Comparison of ENCODE assay signal across 26 cellular contexts in genomic region chr10:97450828-97451227, GRCh38. TPM values are rescaled to one million over a fixed set of nuclear protein-coding genes. Genes with fewer than 3 reads are reported as not detected.
A peak's percentile ranks its signal among the peaks of the same experiment; 100 is the strongest.
DNase-seq lines count a peak whose midpoint lies in the region; ATAC-seq lines count a peak whose summit lies in the region.
"Had no signal": no experiment of that assay in that cellular context is flagged by ENCODE, and none has a peak within 500 bp of the region (broad histone marks: within the 10 kb centered on the region; RNA-seq: fewer than 3 reads in every experiment).

No MANE protein-coding gene starts in this region.

- H3K36me3 Mint-ChIP-seq in CD4-positive, alpha-beta memory T cell = peaks cover 3 to 31% of the 10 kb centered on the region in 2 donors
- H3K36me3 Mint-ChIP-seq in activated T-helper 2 cell treated with anti-CD3 and anti-CD28 coated beads, Interferon-gamma antibody, Interleukin-2, Interleukin-4, amounts not matched to agents 10 μg/mL and 5 μg/mL and 100 μg/mL, durations not matched to agents 14 hours and 24 hours and 36 hours (ENCODE audit: low read depth) = peaks cover 46% of the 10 kb centered on the region

- H3K27ac ChIP-seq in CD4-positive, alpha-beta memory T cell (ENCODE audit: low read depth, low read length) = no peak overlapping the region
- H3K27ac ChIP-seq: 22Rv1, ovary, uterus had no signal

- intact Hi-C loops in CD4-positive, alpha-beta memory T cell (cut with micrococcal nuclease) = no loop called here
- intact Hi-C loops in activated T-helper 2 cell treated with anti-CD3 and anti-CD28 coated beads, Interferon-gamma antibody, Interleukin-2, Interleukin-4, amounts not matched to agents 10 μg/mL and 5 μg/mL and 100 μg/mL, durations not matched to agents 14 hours and 24 hours and 36 hours (cut with micrococcal nuclease) = no loop called here

- H3K36me3 ChIP-seq in CD4-positive, alpha-beta memory T cell (ENCODE audit: insufficient read depth, low read length) = peaks cover 15% of the 10 kb centered on the region
- H3K36me3 ChIP-seq: ovary, uterus had no signal

- H3K9me3 ChIP-seq in CD4-positive, alpha-beta memory T cell (ENCODE audit: control insufficient read depth in 1 of 2, low read length in 2 of 2) = no peaks in the 10 kb centered on the region
- H3K9me3 ChIP-seq: heart right ventricle, ovary, uterus had no signal

- H3K27me3 Mint-ChIP-seq in CD4-positive, alpha-beta memory T cell = no peaks in the 10 kb centered on the region
- H3K27me3 Mint-ChIP-seq in activated T-helper 2 cell treated with anti-CD3 and anti-CD28 coated beads, Interferon-gamma antibody, Interleukin-2, Interleukin-4, amounts not matched to agents 10 μg/mL and 5 μg/mL and 100 μg/mL, durations not matched to agents 14 hours and 24 hours and 36 hours (ENCODE audit: low read depth) = no peaks in the 10 kb centered on the region
- H3K27me3 Mint-ChIP-seq: activated CD8-positive, alpha-beta memory T cell treated with anti-CD3 and anti-CD28 coated beads, Interleukin-2, amount 10 ng/mL, durations not matched to agents 7 days and 5 days had no signal

- no peak overlapping the region for H3K4me3 ChIP-seq in CD4-positive, alpha-beta memory T cell (ENCODE audit: low read length in 2 of 2)
- H3K4me3 ChIP-seq: heart right ventricle, ovary, uterus had no signal

- peaks cover 15 to 55% (median 39%) of the 10 kb centered on the region in 4 donors for H3K4me1 Mint-ChIP-seq in CD4-positive, alpha-beta memory T cell
- peaks cover 30% of the 10 kb centered on the region for H3K4me1 Mint-ChIP-seq in activated T-helper 2 cell treated with anti-CD3 and anti-CD28 coated beads, Interferon-gamma antibody, Interleukin-2, Interleukin-4, amounts not matched to agents 10 μg/mL and 5 μg/mL and 100 μg/mL, durations not matched to agents 14 hours and 24 hours and 36 hours (ENCODE audit: low read depth)

- peaks cover 24% of the 10 kb centered on the region for H3K4me1 ChIP-seq in CD4-positive, alpha-beta memory T cell (ENCODE audit: insufficient read depth, low read length)
- H3K4me1 ChIP-seq: uterus had no signal

- DNase-seq in NCI-H146 (lab: John Stamatoyannopoulos, UW) (peak; percentile 13), NCI-H146 treated with DMSO at 0.1 percent for 48 hours (lab: John Stamatoyannopoulos, UW; ENCODE audit: unreplicated experiment) (no peak), left kidney (ENCODE audit: low read depth, low spot score) (peak; percentile 18), NCI-H2196 (lab: John Stamatoyannopoulos, UW; ENCODE audit: unreplicated experiment) (no peak), SW 1271 (lab: John Stamatoyannopoulos, UW) (no peak)
- no peak for DNase-seq in CD4-positive, alpha-beta memory T cell
- DNase-seq in activated T-helper 2 cell treated with anti-CD3 and anti-CD28 coated beads, Interferon-gamma antibody, Interleukin-2, Interleukin-4, amounts not matched to agents 10 μg/mL and 5 μg/mL and 100 μg/mL, durations not matched to agents 14 hours and 24 hours and 36 hours (ENCODE audit: low spot score) = no peak
- DNase-seq: activated CD4-positive, CD25-positive, alpha-beta regulatory T cell; activated CD8-positive, alpha-beta memory T cell treated with anti-CD3 and anti-CD28 coated beads, Interleukin-2, amount 10 ng/mL, durations not matched to agents 7 days and 5 days; activated gamma-delta T cell; COR-L47; endodermal cell; H9; heart right ventricle; Karpas-422; NCI-H1092; NCI-H2081; NCI-H510A; NK-92 treated with Interleukin-12 subunit alpha and Interleukin-12 subunit beta, amount 100 ng/mL, for 24 hours; ovary; substantia nigra; T-helper 9 cell; uterus had no signal

- no peaks in the 10 kb centered on the region for H3K27me3 ChIP-seq in CD4-positive, alpha-beta memory T cell (ENCODE audit: insufficient read depth, low read length)
- H3K27me3 ChIP-seq: heart right ventricle, ovary, uterus had no signal

- H3K9me3 Mint-ChIP-seq in CD4-positive, alpha-beta memory T cell = peaks cover 0 to 3% (median 0%) of the 10 kb centered on the region in 8 donors
- H3K9me3 Mint-ChIP-seq in activated T-helper 2 cell treated with anti-CD3 and anti-CD28 coated beads, Interferon-gamma antibody, Interleukin-2, Interleukin-4, amounts not matched to agents 10 μg/mL and 5 μg/mL and 100 μg/mL, durations not matched to agents 14 hours and 24 hours and 36 hours = no peaks in the 10 kb centered on the region
- H3K9me3 Mint-ChIP-seq: endodermal cell, H9 had no signal

- no peak for ATAC-seq in GM21360 (IDR thresholded peaks at IDR 0.05; ENCODE audit: unreplicated experiment)
- ATAC-seq: activated CD8-positive, alpha-beta memory T cell treated with anti-CD3 and anti-CD28 coated beads, Interleukin-2, amount 10 ng/mL, durations not matched to agents 7 days and 5 days; Panc1 had no signal

- no peak overlapping the region for H3K4me3 Mint-ChIP-seq in CD4-positive, alpha-beta memory T cell
- no peak overlapping the region for H3K4me3 Mint-ChIP-seq in activated T-helper 2 cell treated with anti-CD3 and anti-CD28 coated beads, Interferon-gamma antibody, Interleukin-2, Interleukin-4, amounts not matched to agents 10 μg/mL and 5 μg/mL and 100 μg/mL, durations not matched to agents 14 hours and 24 hours and 36 hours (ENCODE audit: low read depth)
- H3K4me3 Mint-ChIP-seq: activated CD8-positive, alpha-beta memory T cell treated with anti-CD3 and anti-CD28 coated beads, Interleukin-2, amount 10 ng/mL, durations not matched to agents 7 days and 5 days; endodermal cell had no signal

- H3K27ac Mint-ChIP-seq in CD4-positive, alpha-beta memory T cell = peak overlapping the region in 5 of 7 donors; percentile 43 to 92 (median 52)
- H3K27ac Mint-ChIP-seq in activated T-helper 2 cell treated with anti-CD3 and anti-CD28 coated beads, Interferon-gamma antibody, Interleukin-2, Interleukin-4, amounts not matched to agents 10 μg/mL and 5 μg/mL and 100 μg/mL, durations not matched to agents 14 hours and 24 hours and 36 hours = peak overlapping the region; percentile 11
- H3K27ac Mint-ChIP-seq: activated CD8-positive, alpha-beta memory T cell treated with anti-CD3 and anti-CD28 coated beads, Interleukin-2, amount 10 ng/mL, durations not matched to agents 7 days and 5 days had no signal

- POLR2A ChIA-PET in CD4-positive, alpha-beta memory T cell (lab: Charles Lee; ENCODE audit: partially characterized antibody) = no interaction called here

- CTCF ChIA-PET in CD4-positive, alpha-beta memory T cell (lab: Charles Lee; ENCODE audit: partially characterized antibody) = no interaction called here

RNA-seq across cellular contexts. Expression of gene ZDHHC16, which starts 4.9 kb away (rescaled TPM):
- 10 to 100 TPM; 29.6 to 29.7 TPM for total RNA-seq in CD4-positive, alpha-beta memory T cell
- 10 to 100 TPM; 33.9 to 52.1 TPM for polyA plus RNA-seq in CD4-positive, alpha-beta memory T cell
- 41.4 and 52.9 TPM in 2 replicates for total RNA-seq in activated T-helper 2 cell treated with anti-CD3 and anti-CD28 coated beads, Interferon-gamma antibody, Interleukin-2, Interleukin-4, amounts not matched to agents 10 μg/mL and 5 μg/mL and 100 μg/mL, durations not matched to agents 14 hours and 24 hours and 36 hours

RNA-seq across cellular contexts. Expression of gene EXOSC1, which starts 5.0 kb away (rescaled TPM):
- 10 to 100 TPM; 60.6 to 62.7 TPM for total RNA-seq in CD4-positive, alpha-beta memory T cell
- polyA plus RNA-seq in CD4-positive, alpha-beta memory T cell = 10 to 100 TPM; 93.3 to 93.7 TPM
- total RNA-seq in activated T-helper 2 cell treated with anti-CD3 and anti-CD28 coated beads, Interferon-gamma antibody, Interleukin-2, Interleukin-4, amounts not matched to agents 10 μg/mL and 5 μg/mL and 100 μg/mL, durations not matched to agents 14 hours and 24 hours and 36 hours = 49.9 and 53.4 TPM in 2 replicates

RNA-seq across cellular contexts. Expression of gene PGAM1, which starts 24.8 kb away (rescaled TPM):
- 100 to 1,000 TPM in 1 of 2 experiments, 10 to 100 TPM in 1; 95.7 to 102 TPM for total RNA-seq in CD4-positive, alpha-beta memory T cell
- polyA plus RNA-seq in CD4-positive, alpha-beta memory T cell = 100 to 1,000 TPM; 300 to 371 TPM
- 877 and 885 TPM in 2 replicates for total RNA-seq in activated T-helper 2 cell treated with anti-CD3 and anti-CD28 coated beads, Interferon-gamma antibody, Interleukin-2, Interleukin-4, amounts not matched to agents 10 μg/mL and 5 μg/mL and 100 μg/mL, durations not matched to agents 14 hours and 24 hours and 36 hours

RNA-seq across cellular contexts. Expression of gene MMS19, which starts 47.4 kb away (rescaled TPM):
- 100 to 1,000 TPM; 109 to 111 TPM for total RNA-seq in CD4-positive, alpha-beta memory T cell
- polyA plus RNA-seq in CD4-positive, alpha-beta memory T cell = 10 to 100 TPM; 35.9 to 43.1 TPM
- 106 and 108 TPM in 2 replicates for total RNA-seq in activated T-helper 2 cell treated with anti-CD3 and anti-CD28 coated beads, Interferon-gamma antibody, Interleukin-2, Interleukin-4, amounts not matched to agents 10 μg/mL and 5 μg/mL and 100 μg/mL, durations not matched to agents 14 hours and 24 hours and 36 hours

RNA-seq across cellular contexts. Expression of gene UBTD1, which starts 47.9 kb away (rescaled TPM):
- total RNA-seq in CD4-positive, alpha-beta memory T cell = 1 to 10 TPM; 1.9 TPM
- polyA plus RNA-seq in CD4-positive, alpha-beta memory T cell = 1 to 10 TPM; 1.3 to 1.7 TPM
- total RNA-seq in activated T-helper 2 cell treated with anti-CD3 and anti-CD28 coated beads, Interferon-gamma antibody, Interleukin-2, Interleukin-4, amounts not matched to agents 10 μg/mL and 5 μg/mL and 100 μg/mL, durations not matched to agents 14 hours and 24 hours and 36 hours = 1.6 and 1.8 TPM in 2 replicates

Comparison
In these comparisons a context has a peak if more than half of its experiments do, and no peak if none do; other contexts are left out.
1. DNase-seq: peak in NCI-H146 (single experiment) and left kidney (single experiment); none in NCI-H146 treated with DMSO at 0.1 percent for 48 hours (single experiment), CD4-positive, alpha-beta memory T cell (0 of 5), activated T-helper 2 cell treated with anti-CD3 and anti-CD28 coated beads, Interferon-gamma antibody, Interleukin-2, Interleukin-4, amounts not matched to agents 10 μg/mL and 5 μg/mL and 100 μg/mL, durations not matched to agents 14 hours and 24 hours and 36 hours (single experiment), NCI-H2196 (single experiment) and SW 1271 (0 of 2).